Comparison of ENCODE assay signal across 17 cellular contexts in the genomic region with DNA sequence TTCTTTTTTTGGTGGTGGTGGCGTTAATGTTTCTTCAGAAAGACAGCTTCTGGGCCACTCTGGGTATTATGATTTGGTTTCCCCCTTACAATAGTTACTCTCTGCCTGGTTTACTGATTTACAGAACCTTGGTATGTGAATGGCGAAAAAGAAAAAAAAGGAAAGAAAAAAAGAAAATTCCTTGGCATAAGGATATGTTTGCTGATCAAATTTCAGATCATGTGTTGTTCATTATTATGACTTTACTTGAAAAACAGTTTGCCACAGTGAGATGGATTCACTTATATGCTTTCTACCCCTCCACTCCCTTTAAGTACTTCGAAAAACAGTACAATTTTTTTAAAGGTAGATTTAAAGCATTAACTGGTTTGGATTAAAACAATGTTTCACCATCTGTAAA. TPM values are rescaled to one million over a fixed set of nuclear protein-coding genes. Genes with fewer than 3 reads are reported as not detected.
DNase-seq lines count a peak whose midpoint lies in the region; ATAC-seq, FAIRE-seq and TF ChIP-seq lines count a peak whose summit lies in the region.
"Had no signal": no experiment of that assay in that cellular context is flagged by ENCODE, and none has a peak within 500 bp of the region (broad histone marks: within the 10 kb centered on the region; RNA-seq: fewer than 3 reads in every experiment).

No MANE protein-coding gene starts in this region.

- 56% methylated on average over 3 of the region's 3 CpGs for WGBS in prostate gland

- ATAC-seq in PC-3, result peak; percentile 5; the same call in 1 of the 2 replicates
- ATAC-seq in CD8-positive, alpha-beta T cell, result no peak

- BruUV-seq in PC-3 (replicated peaks; lab: Mats Ljungman, UMichigan), result no TSS peak
- no TSS peak for BruUV-seq in endothelial cell of umbilical vein (replicated peaks; lab: Mats Ljungman, UMichigan)

- H3K9ac ChIP-seq in BLaER1 treated with 17β-estradiol and CSF1 and Interleukin-3, amounts not matched to agents 10 nM and 100 nM, result no peak overlapping the region
- H3K9ac ChIP-seq in PC-3 (ENCODE audit: low read length), result no peak overlapping the region
- H3K9ac ChIP-seq in endothelial cell of umbilical vein (replicated peaks; ENCODE audit: extremely low read depth, insufficient read depth, low read length), result no peak overlapping the region
- H3K9ac ChIP-seq in kidney (ENCODE audit: low read length in 2 of 2), result no peak overlapping the region

- dilution Hi-C loops in endothelial cell of umbilical vein (cut with MboI; ENCODE audit: extremely low pct_ligation_motif_present, low sequenced_read_pairs), result no loop called here

- peaks cover 0 to 75% (median 41%) of the 10 kb centered on the region in 11 experiments; a peak in 14 of 22 replicates for H3K36me3 ChIP-seq in BLaER1 treated with 17β-estradiol and CSF1 and Interleukin-3, amounts not matched to agents 10 nM and 100 nM
- H3K36me3 ChIP-seq in PC-3 (ENCODE audit: low read depth, low read length), result no peaks in the 10 kb centered on the region
- H3K36me3 ChIP-seq in endothelial cell of umbilical vein (ENCODE audit: control insufficient read depth in 2 of 2, extremely low read depth in 1 of 2, insufficient read depth in 2 of 2, low read length in 2 of 2), result no peaks in the 10 kb centered on the region
- no peaks in the 10 kb centered on the region for H3K36me3 ChIP-seq in prostate gland
- H3K36me3 ChIP-seq in CD8-positive, alpha-beta T cell (ENCODE audit: insufficient read depth, low read length), result no peaks in the 10 kb centered on the region
- H3K36me3 ChIP-seq in kidney (ENCODE audit: control insufficient read depth in 1 of 2, insufficient read depth in 2 of 2, low read length in 2 of 2), result no peaks in the 10 kb centered on the region

- TF ChIP-seq CTCF in PC-3 (conservative IDR thresholded peaks at IDR 0.05; ENCODE audit: low read depth, low read length) (no peak), endothelial cell of umbilical vein (IDR thresholded peaks at IDR 0.05; ENCODE audit: extremely low read depth in 1 of 2, insufficient read depth in 1 of 2, low read depth in 1 of 2, low read length in 2 of 2) (no peak), prostate gland (IDR thresholded peaks at IDR 0.05) (no peak), kidney (IDR thresholded peaks at IDR 0.05; ENCODE audit: borderline replicate concordance, extremely low read depth, insufficient read depth) (no peak), GM13976 (IDR thresholded peaks at IDR 0.05; ENCODE audit: borderline replicate concordance, control extremely low read depth, extremely low read depth, insufficient read depth, missing control alignments) (no peak)
- TF ChIP-seq CTCF in CD8-positive, alpha-beta T cell (IDR thresholded peaks at IDR 0.05), result no peak

- H3K9me3 ChIP-seq in BLaER1 treated with 17β-estradiol and CSF1 and Interleukin-3, amounts not matched to agents 10 nM and 100 nM (replicated peaks in 1 of 11), result no peaks in the 10 kb centered on the region
- H3K9me3 ChIP-seq in PC-3 (ENCODE audit: low read length), result no peaks in the 10 kb centered on the region
- no peaks in the 10 kb centered on the region for H3K9me3 ChIP-seq in endothelial cell of umbilical vein (replicated peaks; ENCODE audit: control insufficient read depth, insufficient read depth, low read length)
- H3K9me3 ChIP-seq in prostate gland, result no peaks in the 10 kb centered on the region
- no peaks in the 10 kb centered on the region for H3K9me3 ChIP-seq in CD8-positive, alpha-beta T cell (ENCODE audit: low read length)
- no peaks in the 10 kb centered on the region for H3K9me3 ChIP-seq in kidney (ENCODE audit: control insufficient read depth in 1 of 2, low read length in 2 of 2)

- no peak overlapping the region for H3K4me3 Mint-ChIP-seq in CD8-positive, alpha-beta T cell
- H3K4me3 Mint-ChIP-seq: activated T-cell treated with anti-CD3 and anti-CD28 coated beads, Interleukin-2, amount 50 U/mL, for 24 hours had no signal

- intact Hi-C loops in PC-3 (cut with micrococcal nuclease) (loop anchor here (2.0 kb wide), 1 partner anchor 16 kb away; no protein-coding TSS in a partner anchor), endothelial cell of umbilical vein (cut with micrococcal nuclease) (no loop called here), prostate gland (cut with DNase I) (no loop called here), kidney (cut with DNase I) (no loop called here)
- intact Hi-C loops in CD8-positive, alpha-beta T cell (cut with DNase I, micrococcal nuclease), result no loop called here

- no peak overlapping the region for H3K4me3 ChIP-seq in BLaER1 treated with 17β-estradiol and CSF1 and Interleukin-3, amounts not matched to agents 10 nM and 100 nM
- H3K4me3 ChIP-seq in PC-3 (ENCODE audit: low read length) (peak overlapping the region; percentile 38; the same call in 1 of the 2 replicates), endothelial cell of umbilical vein (replicated peaks in 1 of 3; ENCODE audit: insufficient read depth in 1 of 3, low read depth in 1 of 3, low read length in 3 of 3) (no peak overlapping the region), prostate gland (no peak overlapping the region), kidney (ENCODE audit: low read length in 2 of 2) (no peak overlapping the region)
- no peak overlapping the region for H3K4me3 ChIP-seq in CD8-positive, alpha-beta T cell (ENCODE audit: low read depth, low read length)
- H3K4me3 ChIP-seq: lung had no signal

- peaks cover 0 to 94% (median 34%) of the 10 kb centered on the region in 11 experiments; a peak in 15 of 22 replicates for H4K20me1 ChIP-seq in BLaER1 treated with 17β-estradiol and CSF1 and Interleukin-3, amounts not matched to agents 10 nM and 100 nM
- H4K20me1 ChIP-seq in PC-3 (ENCODE audit: low read length) (0 out of 2 replicates have a peak, but pooled peaks cover 3% of the 10 kb centered on the region), endothelial cell of umbilical vein (replicated peaks; ENCODE audit: control insufficient read depth, extremely low read depth, insufficient read depth, low read length) (no peaks in the 10 kb centered on the region)

- peak overlapping the region in 8 of 11 experiments; percentile 68 to 81 (median 70); a peak in 11 of 22 replicates for H3K4me2 ChIP-seq in BLaER1 treated with 17β-estradiol and CSF1 and Interleukin-3, amounts not matched to agents 10 nM and 100 nM
- peak overlapping the region; percentile 76 for H3K4me2 ChIP-seq in PC-3 (ENCODE audit: low read length)
- no peak overlapping the region for H3K4me2 ChIP-seq in endothelial cell of umbilical vein (ENCODE audit: insufficient read depth, low read length)

- POLR2A ChIA-PET in PC-3 (lab: Charles Lee; ENCODE audit: unreplicated experiment) (no interaction called here), endothelial cell of umbilical vein (lab: Charles Lee) (no interaction called here)
- POLR2A ChIA-PET in CD8-positive, alpha-beta T cell (lab: Charles Lee), result no interaction called here

- DNase-seq in PC-3 (no peak), endothelial cell of umbilical vein (ENCODE audit: low read depth, low spot score) (no peak), prostate gland (ENCODE audit: low spot score) (no peak), kidney (no peak), NCI-H774 (lab: John Stamatoyannopoulos, UW) (no peak), GM13976 (ENCODE audit: low spot score) (no peak)
- no peak for DNase-seq in CD8-positive, alpha-beta T cell
- DNase-seq: activated CD4-positive, alpha-beta T cell treated with anti-CD3 and anti-CD28 coated beads for 48 hours; activated T-cell treated with anti-CD3 and anti-CD28 coated beads, Interleukin-2, amount 50 U/mL, for 24 hours; AML-193; DMS79; hypothalamus; NCI-H1694; stimulated activated naive CD4-positive, alpha-beta T cell treated with Interleukin-2 at 50 U/mL for 16 hours had no signal

- no peaks in the 10 kb centered on the region for H3K36me3 Mint-ChIP-seq in CD8-positive, alpha-beta T cell

- in situ Hi-C loops in GM13976 (cut with MboI; ENCODE audit: low sequenced_read_pairs, unreplicated experiment), result no loop called here

- CTCF ChIA-PET in PC-3 (lab: Charles Lee), result interaction anchor here (1.0 kb wide), 1 partner anchor 17 kb away, joined by 5 read pairs; no protein-coding TSS in a partner anchor
- CTCF ChIA-PET in endothelial cell of umbilical vein (lab: Charles Lee), result no interaction called here
- CTCF ChIA-PET in CD8-positive, alpha-beta T cell (lab: Charles Lee), result no interaction called here

- TF ChIP-seq POLR2A in endothelial cell of umbilical vein (IDR thresholded peaks at IDR 0.05; ENCODE audit: low read depth, low read length) (no peak), prostate gland (IDR thresholded peaks at IDR 0.05) (no peak)

- H3K27me3 Mint-ChIP-seq in CD8-positive, alpha-beta T cell (ENCODE audit: low read depth), result peaks cover 27% of the 10 kb centered on the region

- no peaks in the 10 kb centered on the region for H3K27me3 ChIP-seq in BLaER1 treated with 17β-estradiol and CSF1 and Interleukin-3, amounts not matched to agents 10 nM and 100 nM
- no peaks in the 10 kb centered on the region for H3K27me3 ChIP-seq in PC-3 (ENCODE audit: low read length)
- peaks cover 0 to 4% of the 10 kb centered on the region in 2 experiments for H3K27me3 ChIP-seq in endothelial cell of umbilical vein (ENCODE audit: control insufficient read depth in 2 of 2, insufficient read depth in 2 of 2, low read length in 2 of 2)
- H3K27me3 ChIP-seq in prostate gland (replicated peaks; ENCODE audit: insufficient read depth), result no peaks in the 10 kb centered on the region
- peaks cover 3% of the 10 kb centered on the region for H3K27me3 ChIP-seq in CD8-positive, alpha-beta T cell (ENCODE audit: insufficient read depth, low read length)

- peak overlapping the region in 3 of 11 experiments; percentile 43 to 64 (median 55); a peak in 2 of 22 replicates for H3K27ac ChIP-seq in BLaER1 treated with 17β-estradiol and CSF1 and Interleukin-3, amounts not matched to agents 10 nM and 100 nM
- H3K27ac ChIP-seq in PC-3 (ENCODE audit: low read length) (peak overlapping the region; percentile 18; the same call in 1 of the 2 replicates), endothelial cell of umbilical vein (ENCODE audit: insufficient read depth, low read depth, low read length) (no peak overlapping the region), prostate gland (peak overlapping the region; percentile 51 to 62), kidney (ENCODE audit: low read depth in 2 of 2, low read length in 2 of 2) (no peak overlapping the region)
- H3K27ac ChIP-seq in CD8-positive, alpha-beta T cell (ENCODE audit: low read depth, low read length), result no peak overlapping the region
- H3K27ac ChIP-seq: RWPE1 had no signal

- H3K9me1 ChIP-seq in endothelial cell of umbilical vein (replicated peaks; ENCODE audit: control insufficient read depth, extremely low read depth, insufficient read depth, low read length), result no peaks in the 10 kb centered on the region

- FAIRE-seq in endothelial cell of umbilical vein (lab: Jason Lieb, UNC), result peak; percentile 4
- no peak for FAIRE-seq in kidney (lab: Jason Lieb, UNC)

- H3K4me1 Mint-ChIP-seq in CD8-positive, alpha-beta T cell (ENCODE audit: low read depth), result peaks cover 8% of the 10 kb centered on the region

- H3K4me1 ChIP-seq in BLaER1 treated with 17β-estradiol and CSF1 and Interleukin-3, amounts not matched to agents 10 nM and 100 nM, result peaks cover 71 to 100% (median 96%) of the 10 kb centered on the region in 10 experiments
- H3K4me1 ChIP-seq in PC-3 (ENCODE audit: insufficient read depth, low read length) (peaks cover 43% of the 10 kb centered on the region), endothelial cell of umbilical vein (ENCODE audit: control insufficient read depth, extremely low read depth, insufficient read depth, low read length) (no peaks in the 10 kb centered on the region), prostate gland (replicated peaks) (peaks cover 6% of the 10 kb centered on the region), kidney (ENCODE audit: control insufficient read depth in 1 of 2, insufficient read depth in 1 of 2, low read depth in 1 of 2, low read length in 2 of 2) (peaks cover 5 to 7% of the 10 kb centered on the region in 2 donors)
- H3K4me1 ChIP-seq in CD8-positive, alpha-beta T cell (ENCODE audit: insufficient read depth, low read length), result no peaks in the 10 kb centered on the region

- H3K9me3 Mint-ChIP-seq in CD8-positive, alpha-beta T cell, result no peaks in the 10 kb centered on the region
- H3K9me3 Mint-ChIP-seq: activated T-cell treated with anti-CD3 and anti-CD28 coated beads, Interleukin-2, amount 50 U/mL, for 24 hours had no signal

- H3K27ac Mint-ChIP-seq in CD8-positive, alpha-beta T cell, result no peak overlapping the region
- H3K27ac Mint-ChIP-seq: activated T-cell treated with anti-CD3 and anti-CD28 coated beads, Interleukin-2, amount 50 U/mL, for 24 hours had no signal

- no peaks in the 10 kb centered on the region for H3K9me2 ChIP-seq in PC-3 (replicated peaks; ENCODE audit: low read length)

- H3F3A ChIP-seq in PC-3 (ENCODE audit: low read length, unreplicated experiment), result peaks cover 5% of the 10 kb centered on the region

- H3K79me2 ChIP-seq in PC-3 (ENCODE audit: low read length) (peaks cover 18% of the 10 kb centered on the region), endothelial cell of umbilical vein (ENCODE audit: control insufficient read depth, insufficient read depth, low read length) (no peaks in the 10 kb centered on the region)

- H2AFZ ChIP-seq in PC-3 (ENCODE audit: low read length), result no peak overlapping the region
- no peak overlapping the region for H2AFZ ChIP-seq in endothelial cell of umbilical vein (ENCODE audit: low read depth, low read length)

RNA-seq across cellular contexts. Expression of a gene that starts 21.0 kb away (rescaled TPM):
- total RNA-seq in PC-3 (2014; rRNA removed) (3.1 and 4.6 TPM in 2 replicates), endothelial cell of umbilical vein (0.88 and 0.92 TPM in 2 replicates), prostate gland (10 to 100 TPM; 14.6 to 22.2 TPM), kidney (8.7 TPM)
- polyA plus RNA-seq in endothelial cell of umbilical vein (0.12 and 0.16 TPM in 2 replicates), kidney (ENCODE audit: insufficient read depth, low read depth, low replicate concordance) (1.4 TPM)
- polyA plus RNA-seq in endothelial cell of umbilical vein (2011; cell fraction: cytosol; rRNA removed), result 0.11 and 0.26 TPM in 2 replicates
- polyA plus RNA-seq in endothelial cell of umbilical vein (2011; cell fraction: nucleus; rRNA removed), result 0.99 and 1.2 TPM in 2 replicates
- polyA plus RNA-seq in endothelial cell of umbilical vein (2012), result 1.0 and 1.4 TPM in 2 replicates
- 0.29 and 0.66 TPM in 2 replicates for polyA minus RNA-seq in endothelial cell of umbilical vein
- not detected for polyA minus RNA-seq in endothelial cell of umbilical vein (2011; cell fraction: cytosol; rRNA and poly(A)+ RNA removed)
- 1.4 and 1.5 TPM in 2 replicates for polyA minus RNA-seq in endothelial cell of umbilical vein (2011; cell fraction: nucleus; rRNA and poly(A)+ RNA removed)
- 1 to 10 TPM; 2.0 to 2.6 TPM for total RNA-seq in CD8-positive, alpha-beta T cell

Comparison
In these comparisons a context has a peak if more than half of its experiments do, and no peak if none do; other contexts are left out.
1. H3K27ac ChIP-seq: peak in PC-3 (single experiment) and prostate gland (2 of 2); none in endothelial cell of umbilical vein (single experiment), CD8-positive, alpha-beta T cell (single experiment) and kidney (0 of 2).